Comparison of ENCODE assay signal across 8 cellular contexts in the genomic region with DNA sequence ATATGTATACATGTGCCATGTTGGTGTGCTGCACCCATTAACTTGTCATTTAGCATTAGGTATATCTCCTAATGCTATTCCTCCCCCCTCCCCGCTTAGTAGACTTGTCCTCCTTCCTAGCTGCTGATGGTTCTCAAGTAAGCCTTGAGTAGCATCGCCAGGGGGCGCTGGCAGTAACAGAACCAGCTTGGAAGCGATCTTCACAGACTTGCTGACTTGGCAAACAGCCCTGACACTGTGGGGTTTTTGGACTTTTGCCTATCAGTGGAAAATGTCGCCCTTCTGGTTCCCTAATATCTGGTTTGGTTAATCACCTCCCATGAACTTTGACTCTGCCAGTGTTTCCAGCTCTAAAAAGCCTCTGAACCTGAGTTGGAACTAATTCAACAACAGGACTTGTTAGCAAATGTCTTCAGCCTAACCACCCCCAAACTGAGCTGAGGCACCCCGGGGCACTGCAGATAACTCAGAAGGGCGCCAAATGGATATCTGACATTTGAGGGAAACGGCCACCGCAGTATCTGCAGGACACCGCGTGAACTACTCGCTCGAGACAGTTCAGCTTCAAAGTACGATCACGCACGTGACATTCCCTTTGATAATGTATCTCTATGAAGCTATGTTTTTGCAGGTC. TPM values are rescaled to one million over a fixed set of nuclear protein-coding genes. Genes with fewer than 3 reads are reported as not detected.
DNase-seq lines count a peak whose midpoint lies in the region; ATAC-seq and TF ChIP-seq lines count a peak whose summit lies in the region.

No MANE protein-coding gene starts in this region.

- peak; percentile 82 for ATAC-seq in left colon

- DNase-seq in Ammon's horn (ENCODE audit: low spot score) (peak; percentile 95), HFF-Myc (ENCODE audit: extremely low read depth, low read depth) (peak; percentile 79), NCI-H524 treated with DMSO at 0.1 percent for 48 hours (lab: John Stamatoyannopoulos, UW) (peak; percentile 61), cerebellum (ENCODE audit: low spot score) (peak; percentile 90), left colon (peak; percentile 88 to 99), cortex of kidney (lab: John Stamatoyannopoulos, UW) (no peak)
- peak; percentile 86 to 89 for DNase-seq in activated CD4-positive, alpha-beta T cell treated with anti-CD3 and anti-CD28 coated beads for 24 hours (ENCODE audit: low read depth in 2 of 2)
- peak; percentile 89 for DNase-seq in stimulated activated CD4-positive, alpha-beta T cell treated with anti-CD3 and anti-CD28 coated beads, Interleukin-1b, Interleukin-23, amount 100 ng/mL, for 48 hours

- peak; percentile 86 for TF ChIP-seq CTCF in HFF-Myc (IDR thresholded peaks at IDR 0.05; ENCODE audit: low read depth, low read length, missing control alignments)

- no peak overlapping the region for H3K4me3 ChIP-seq in HFF-Myc (replicated peaks; ENCODE audit: low read depth, low read length)

- intact Hi-C loops in left colon (cut with DNase I, micrococcal nuclease) = loop anchor here (2.0 to 5.0 kb wide), 2 partner anchors 107 to 110 kb away; no protein-coding TSS in a partner anchor

RNA-seq across cellular contexts. Expression of gene SPATA32, which starts 15.4 kb away (rescaled TPM):
- total RNA-seq in cerebellum (not detected), left colon (not detected)

RNA-seq across cellular contexts. Expression of gene MAP3K14, which starts 39.5 kb away (rescaled TPM):
- total RNA-seq in cerebellum (3.5 TPM), left colon (10 to 100 TPM; 13.0 to 13.3 TPM)

RNA-seq across cellular contexts. Expression of gene FMNL1, which starts 55.6 kb away (rescaled TPM):
- 3.4 TPM for total RNA-seq in cerebellum
- 10 to 100 TPM in 1 of 2 donors, 1 to 10 TPM in 1; 5.4 to 12.2 TPM for total RNA-seq in left colon
